21 cellular contexts compared by ENCODE assay signal in genomic region chr7:105651798-105652197, GRCh38.
"Had no signal": no experiment of that assay in that cellular context is flagged by ENCODE, and none has a peak within 500 bp of the region (broad histone marks: within the 10 kb centered on the region; RNA-seq: fewer than 3 reads in every experiment).

No MANE protein-coding gene starts in this region.

- H3K4me3 Mint-ChIP-seq: activated CD4-positive, alpha-beta memory T cell treated with anti-CD3 and anti-CD28 coated beads, Interleukin-2, amount 10 ng/mL, durations not matched to agents 7 days and 5 days; activated CD4-positive, alpha-beta T cell treated with anti-CD3 and anti-CD28 coated beads, Interleukin-2, amount 10 ng/mL, durations not matched to agents 7 days and 5 days; activated T-cell treated with anti-CD3 and anti-CD28 coated beads, Interleukin-2, amount 50 U/mL, for 24 hours; nephron; T-helper 1 cell treated with Interleukin-12 subunit alpha and Interleukin-12 subunit beta and Interleukin-4 antibody, amounts not matched to agents 30 μg/mL and 1 μg/mL, for 36 hours had no signal

- H3K9me3 Mint-ChIP-seq: activated CD4-positive, alpha-beta memory T cell treated with anti-CD3 and anti-CD28 coated beads, Interleukin-2, amount 10 ng/mL, durations not matched to agents 7 days and 5 days; activated CD4-positive, alpha-beta T cell treated with anti-CD3 and anti-CD28 coated beads, Interleukin-2, amount 10 ng/mL, durations not matched to agents 7 days and 5 days; activated T-cell treated with anti-CD3 and anti-CD28 coated beads, Interleukin-2, amount 50 U/mL, for 24 hours; nephron; T-helper 1 cell treated with Interleukin-12 subunit alpha and Interleukin-12 subunit beta and Interleukin-4 antibody, amounts not matched to agents 30 μg/mL and 1 μg/mL, for 36 hours had no signal

- H3K27me3 Mint-ChIP-seq: activated CD4-positive, alpha-beta memory T cell treated with anti-CD3 and anti-CD28 coated beads, Interleukin-2, amount 10 ng/mL, durations not matched to agents 7 days and 5 days; activated CD4-positive, alpha-beta T cell treated with anti-CD3 and anti-CD28 coated beads, Interleukin-2, amount 10 ng/mL, durations not matched to agents 7 days and 5 days; activated T-cell treated with anti-CD3 and anti-CD28 coated beads, Interleukin-2, amount 50 U/mL, for 24 hours had no signal

- H3K27ac ChIP-seq: brain microvascular endothelial cell, coronary artery, gastroesophageal sphincter, left lung, lower lobe of right lung, neutrophil, ovary, right lobe of liver, skin epidermis, testis, transverse colon, WERI-Rb-1 had no signal

- FAIRE-seq: astrocyte had no signal

- H3K4me3 ChIP-seq: coronary artery, dorsolateral prefrontal cortex, gastroesophageal sphincter, left lung, lower lobe of right lung, mucosa of descending colon, ovary, right lobe of liver, skin epidermis, testis, transverse colon had no signal

- H3K27ac Mint-ChIP-seq: activated CD4-positive, alpha-beta memory T cell treated with anti-CD3 and anti-CD28 coated beads, Interleukin-2, amount 10 ng/mL, durations not matched to agents 7 days and 5 days; activated CD4-positive, alpha-beta T cell treated with anti-CD3 and anti-CD28 coated beads, Interleukin-2, amount 10 ng/mL, durations not matched to agents 7 days and 5 days; activated T-cell treated with anti-CD3 and anti-CD28 coated beads, Interleukin-2, amount 50 U/mL, for 24 hours; nephron; progenitor cell of endocrine pancreas; T-helper 1 cell treated with Interleukin-12 subunit alpha and Interleukin-12 subunit beta and Interleukin-4 antibody, amounts not matched to agents 30 μg/mL and 1 μg/mL, for 36 hours had no signal

- H3K9me3 ChIP-seq: gastroesophageal sphincter, left lung, lower lobe of right lung, mucosa of descending colon, neutrophil, ovary, right lobe of liver, testis, transverse colon had no signal

- H3K36me3 ChIP-seq: brain microvascular endothelial cell, ovary, right lobe of liver, transverse colon, WERI-Rb-1 had no signal

- H3K27me3 ChIP-seq: brain microvascular endothelial cell, dorsolateral prefrontal cortex, gastroesophageal sphincter, left lung, neutrophil, ovary, right lobe of liver, testis, transverse colon had no signal
